13 cellular contexts compared by ENCODE assay signal in genomic region chr10:104641150-104642000, GRCh38. TPM values are rescaled to one million over a fixed set of nuclear protein-coding genes. Genes with fewer than 3 reads are reported as not detected.
DNase-seq lines count a peak whose midpoint lies in the region; ATAC-seq and TF ChIP-seq lines count a peak whose summit lies in the region.
"Had no signal": no experiment of that assay in that cellular context is flagged by ENCODE, and none has a peak within 500 bp of the region (broad histone marks: within the 10 kb centered on the region; RNA-seq: fewer than 3 reads in every experiment).

TSS of gene SORCS3 (plus strand) at chr10:104641290.

- H2AK5ac ChIP-seq in trophoblast cell (ENCODE audit: low read length): no peak within 1 kb of the TSS

- H3K4me2 ChIP-seq in MM.1S (ENCODE audit: low read depth, low read length) (peak within 1 kb of the TSS; percentile 79; the same call in 1 of the 2 replicates), trophoblast cell (ENCODE audit: low read length) (peak within 1 kb of the TSS; percentile 70)

- POLR2A ChIA-PET in HEK293T (lab: Yijun Ruan, JAX): no interaction called here

- H4K20me1 ChIP-seq in MM.1S (ENCODE audit: insufficient read depth, low read length): no peaks in the 10 kb centered on the region

- H3K79me2 ChIP-seq in MM.1S (ENCODE audit: low read length) (no peaks in the 10 kb centered on the region), trophoblast cell (ENCODE audit: control insufficient read depth, insufficient read depth, low read length, poor library complexity) (no peaks in the 10 kb centered on the region)

- H3K18ac ChIP-seq in trophoblast cell (ENCODE audit: low read length): no peak within 1 kb of the TSS

- no peak for ATAC-seq in right cardiac atrium
- no peak for ATAC-seq in GM18511 (IDR thresholded peaks at IDR 0.05; ENCODE audit: unreplicated experiment)
- no peak for ATAC-seq in HG03432 (IDR thresholded peaks at IDR 0.05; ENCODE audit: unreplicated experiment)
- ATAC-seq: gastrocnemius medialis had no signal

- no peaks in the 10 kb centered on the region for H3K79me1 ChIP-seq in trophoblast cell (ENCODE audit: low read length)

- CTCF ChIA-PET in HEK293T (lab: Yijun Ruan, JAX): no interaction called here

- H3K9ac ChIP-seq in ES-I3 (ENCODE audit: low read depth, low read length) (peak within 1 kb of the TSS; percentile 57), MM.1S (ENCODE audit: low read length) (no peak within 1 kb of the TSS), trophoblast cell (ENCODE audit: low read length) (no peak within 1 kb of the TSS)

- H3K4me1 ChIP-seq in ES-I3 (ENCODE audit: insufficient read depth, low read length) (no peaks in the 10 kb centered on the region), MM.1S (ENCODE audit: low read length) (no peaks in the 10 kb centered on the region), right cardiac atrium (ENCODE audit: control insufficient read depth, insufficient read depth, low read length) (no peaks in the 10 kb centered on the region), trophoblast cell (ENCODE audit: control insufficient read depth in 1 of 2, insufficient read depth in 2 of 2, low read length in 2 of 2) (peaks cover 10 to 19% of the 10 kb centered on the region in 2 experiments)

- H3K9me2 ChIP-seq in MM.1S (replicated peaks; ENCODE audit: insufficient read depth, low read length): no peaks in the 10 kb centered on the region

- H2BK120ac ChIP-seq in trophoblast cell (ENCODE audit: insufficient read depth, low read length, poor library complexity): no peak within 1 kb of the TSS

- H4K8ac ChIP-seq in trophoblast cell (ENCODE audit: low read depth, low read length): no peak within 1 kb of the TSS

- H3K4me3 ChIP-seq in MM.1S (ENCODE audit: low read length): peak within 1 kb of the TSS; percentile 40
- H3K4me3 ChIP-seq in right cardiac atrium (ENCODE audit: low read length): peak within 1 kb of the TSS; percentile 30
- H3K4me3 ChIP-seq in trophoblast cell (ENCODE audit: low read depth, low read length): peak within 1 kb of the TSS; percentile 63

- no peak within 1 kb of the TSS for H4K91ac ChIP-seq in trophoblast cell (ENCODE audit: low read depth, low read length)

- H3K14ac ChIP-seq in trophoblast cell (ENCODE audit: low read length): no peak within 1 kb of the TSS

- no peak for DNase-seq in MM.1S
- DNase-seq in right cardiac atrium: peak in 2 of 3 donors; percentile 37 to 52
- no peak for DNase-seq in trophoblast cell
- no peak for DNase-seq in HEK293T (ENCODE audit: extremely low spot score)
- no peak for DNase-seq in SHP77 treated with DMSO at 0.1 percent for 48 hours (lab: John Stamatoyannopoulos, UW)
- DNase-seq: COR-L47, gastrocnemius medialis, NCI-H2029, Peyer's patch had no signal

- H2BK5ac ChIP-seq in trophoblast cell (ENCODE audit: low read depth, low read length, poor library complexity): no peak within 1 kb of the TSS

- no peak within 1 kb of the TSS for H2BK12ac ChIP-seq in trophoblast cell (ENCODE audit: low read length)

- H3K27me3 ChIP-seq in MM.1S (replicated peaks; ENCODE audit: insufficient read depth, low read length) (peaks cover 16% of the 10 kb centered on the region), right cardiac atrium (ENCODE audit: control insufficient read depth, insufficient read depth) (no peaks in the 10 kb centered on the region), trophoblast cell (ENCODE audit: insufficient read depth, low read length) (peaks cover 46% of the 10 kb centered on the region)

- no peaks in the 10 kb centered on the region for H3K36me3 ChIP-seq in ES-I3 (ENCODE audit: insufficient read depth, low read length)
- no peaks in the 10 kb centered on the region for H3K36me3 ChIP-seq in MM.1S (replicated peaks; ENCODE audit: insufficient read depth, low read length)
- no peaks in the 10 kb centered on the region for H3K36me3 ChIP-seq in trophoblast cell (ENCODE audit: control insufficient read depth in 1 of 2, insufficient read depth in 2 of 2, low read length in 2 of 2)
- H3K36me3 ChIP-seq: gastrocnemius medialis, Peyer's patch had no signal

- H4K12ac ChIP-seq in trophoblast cell (ENCODE audit: low read depth, low read length): no peak within 1 kb of the TSS

- no peak within 1 kb of the TSS for H3K23ac ChIP-seq in trophoblast cell (ENCODE audit: low read length)

- H3K4ac ChIP-seq in trophoblast cell (ENCODE audit: low read depth, low read length): no peak within 1 kb of the TSS

- TF ChIP-seq CTCF in MM.1S (IDR thresholded peaks at IDR 0.05; ENCODE audit: low read length): no peak

- H3K27ac ChIP-seq in MM.1S (ENCODE audit: low read length) (no peak within 1 kb of the TSS), right cardiac atrium (ENCODE audit: low read length) (no peak within 1 kb of the TSS), trophoblast cell (ENCODE audit: low read depth, low read length) (no peak within 1 kb of the TSS)
- H3K27ac ChIP-seq: gastrocnemius medialis, Peyer's patch, VCaP had no signal

- no peaks in the 10 kb centered on the region for H3F3A ChIP-seq in MM.1S (ENCODE audit: insufficient read depth, low read length)

- H2AFZ ChIP-seq in MM.1S (ENCODE audit: low read length): no peak within 1 kb of the TSS
- no peak within 1 kb of the TSS for H2AFZ ChIP-seq in trophoblast cell (ENCODE audit: insufficient read depth, low read length, poor library complexity)

- intact Hi-C loops in right cardiac atrium (cut with DNase I): loop anchor here in 3 of 4 donors (5.0 to 10.0 kb wide), 2 partner anchors 271 to 283 kb away; no protein-coding TSS in a partner anchor

- H3K9me3 ChIP-seq in ES-I3 (ENCODE audit: control insufficient read depth, insufficient read depth, low read length) (no peaks in the 10 kb centered on the region), MM.1S (replicated peaks; ENCODE audit: insufficient read depth, low read length) (no peaks in the 10 kb centered on the region), right cardiac atrium (ENCODE audit: control insufficient read depth, low read length) (no peaks in the 10 kb centered on the region), trophoblast cell (ENCODE audit: insufficient read depth, low read depth, low read length) (no peaks in the 10 kb centered on the region)
- H3K9me3 ChIP-seq: gastrocnemius medialis, Peyer's patch had no signal

- WGBS in right cardiac atrium: under 1% methylated on average over 108 of the region's 108 CpGs
- no CpG with 5 or more reads among the region's 108 CpGs for WGBS in trophoblast cell (ENCODE audit: extremely low coverage, insufficient coverage, insufficient read length)

TF ChIP-seq in HEK293T, 16 proteins besides CTCF, POLR2A, EP300 and RAD21:
- TF ChIP-seq ELF4 (IDR thresholded peaks at IDR 0.05): no peak
- no peak for TF ChIP-seq LEF1 (IDR thresholded peaks at IDR 0.05; ENCODE audit: borderline replicate concordance)
- no peak for TF ChIP-seq SUZ12 (IDR thresholded peaks at IDR 0.05)
- TF ChIP-seq L3MBTL2 (conservative IDR thresholded peaks at IDR 0.05): no peak
- no peak for TF ChIP-seq HDGF (IDR thresholded peaks at IDR 0.05; ENCODE audit: borderline replicate concordance)
- TF ChIP-seq PKNOX1 (IDR thresholded peaks at IDR 0.05): no peak
- TF ChIP-seq BHLHE40 (IDR thresholded peaks at IDR 0.05; ENCODE audit: borderline replicate concordance): no peak
- TF ChIP-seq TARDBP (IDR thresholded peaks at IDR 0.05): no peak
- TF ChIP-seq FOXA1 (IDR thresholded peaks at IDR 0.05): no peak
- TF ChIP-seq SP1 (IDR thresholded peaks at IDR 0.05): no peak
- no peak for TF ChIP-seq ARNT (IDR thresholded peaks at IDR 0.05)
- TF ChIP-seq NFRKB (IDR thresholded peaks at IDR 0.05): no peak
- TF ChIP-seq FOXM1 (IDR thresholded peaks at IDR 0.05; ENCODE audit: borderline replicate concordance): no peak
- TF ChIP-seq CTBP1 (IDR thresholded peaks at IDR 0.05; ENCODE audit: borderline replicate concordance): no peak
- TF ChIP-seq ZNF384 (IDR thresholded peaks at IDR 0.05): no peak
- no peak for TF ChIP-seq FOXK2 (IDR thresholded peaks at IDR 0.05)

RNA-seq across cellular contexts. Expression of gene SORCS3, which starts in this region (rescaled TPM):
- under 1 TPM in 2 of 4 donors, not detected in 2; 0.03 to 0.11 TPM for total RNA-seq in right cardiac atrium
- 0.07 TPM for polyA plus RNA-seq in right cardiac atrium
- 0.01 and 0.03 TPM in 2 replicates for polyA plus RNA-seq in trophoblast cell (2013)
- total RNA-seq: gastrocnemius medialis had no signal

Comparison
In these comparisons a context has a peak if more than half of its experiments do, and no peak if none do; other contexts are left out.
1. Peak in DNase-seq and H3K4me3 ChIP-seq in right cardiac atrium; RNA of the gene not detected or under 1 TPM.